2 cellular contexts compared by ENCODE assay signal in the genomic region with DNA sequence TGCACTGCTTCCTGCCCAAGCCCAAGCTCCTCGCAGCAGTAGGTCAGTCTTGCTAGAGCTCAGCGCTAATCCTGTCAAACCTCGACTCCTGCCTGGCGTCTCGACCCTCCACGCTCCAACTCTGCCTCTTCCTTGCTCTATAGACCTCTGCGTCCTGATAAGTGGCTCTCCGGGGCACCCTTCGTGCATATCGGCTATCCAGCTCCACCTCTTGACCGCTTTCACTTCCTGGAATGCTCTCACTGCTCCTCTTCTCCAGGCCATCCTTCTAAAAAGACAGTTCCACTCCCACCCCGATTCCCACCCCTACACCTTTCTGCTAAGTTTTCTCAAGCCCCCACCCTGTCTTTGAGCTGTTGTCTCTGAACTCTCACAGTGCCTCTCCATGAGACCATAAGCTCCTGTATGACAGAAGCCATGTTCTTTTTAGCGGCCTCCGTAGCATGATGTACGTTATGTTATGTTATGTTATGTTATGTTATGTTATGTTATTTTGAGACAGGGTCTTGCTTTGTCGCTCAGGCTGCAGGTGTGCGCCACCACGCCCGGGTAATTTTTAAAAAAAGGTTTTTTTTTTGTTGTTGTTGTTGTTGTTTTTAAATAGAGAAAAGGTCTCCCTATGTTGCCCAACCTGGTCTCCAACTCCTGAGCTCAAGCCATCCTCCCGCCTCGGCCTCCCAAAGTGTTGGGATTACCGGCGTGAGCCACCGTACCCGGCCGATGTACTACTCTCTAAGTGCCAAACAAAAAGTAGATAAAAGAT.
TF ChIP-seq lines count a peak whose summit lies in the region.

No MANE protein-coding gene starts in this region.

TF ChIP-seq in GM12891, 5 proteins besides CTCF, POLR2A, EP300 and RAD21:
- TF ChIP-seq SPI1 (IDR thresholded peaks at IDR 0.05; ENCODE audit: low read depth, low read length) (peak; percentile 54), PAX5 (IDR thresholded peaks at IDR 0.05; ENCODE audit: insufficient read depth, low read length, severe bottlenecking) (no peak)

TF ChIP-seq in K562, 482 proteins besides CTCF, POLR2A, EP300 and RAD21 (continues in another document):
- peak; percentile 60; the same call in 1 of the 2 replicates for TF ChIP-seq SMARCA5 (IDR thresholded peaks at IDR 0.05)
- TF ChIP-seq, protein P1, sequence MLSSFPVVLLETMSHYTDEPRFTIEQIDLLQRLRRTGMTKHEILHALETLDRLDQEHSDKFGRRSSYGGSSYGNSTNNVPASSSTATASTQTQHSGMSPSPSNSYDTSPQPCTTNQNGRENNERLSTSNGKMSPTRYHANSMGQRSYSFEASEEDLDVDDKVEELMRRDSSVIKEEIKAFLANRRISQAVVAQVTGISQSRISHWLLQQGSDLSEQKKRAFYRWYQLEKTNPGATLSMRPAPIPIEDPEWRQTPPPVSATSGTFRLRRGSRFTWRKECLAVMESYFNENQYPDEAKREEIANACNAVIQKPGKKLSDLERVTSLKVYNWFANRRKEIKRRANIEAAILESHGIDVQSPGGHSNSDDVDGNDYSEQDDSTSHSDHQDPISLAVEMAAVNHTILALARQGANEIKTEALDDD (IDR thresholded peaks at IDR 0.05): no peak
- peak; percentile 46 for TF ChIP-seq KDM5B (IDR thresholded peaks at IDR 0.05; ENCODE audit: insufficient replicate concordance, low read depth, low read length)
- TF ChIP-seq PTTG1 (tag; IDR thresholded peaks at IDR 0.05; ENCODE audit: low read depth): no peak
- TF ChIP-seq, protein P2, sequence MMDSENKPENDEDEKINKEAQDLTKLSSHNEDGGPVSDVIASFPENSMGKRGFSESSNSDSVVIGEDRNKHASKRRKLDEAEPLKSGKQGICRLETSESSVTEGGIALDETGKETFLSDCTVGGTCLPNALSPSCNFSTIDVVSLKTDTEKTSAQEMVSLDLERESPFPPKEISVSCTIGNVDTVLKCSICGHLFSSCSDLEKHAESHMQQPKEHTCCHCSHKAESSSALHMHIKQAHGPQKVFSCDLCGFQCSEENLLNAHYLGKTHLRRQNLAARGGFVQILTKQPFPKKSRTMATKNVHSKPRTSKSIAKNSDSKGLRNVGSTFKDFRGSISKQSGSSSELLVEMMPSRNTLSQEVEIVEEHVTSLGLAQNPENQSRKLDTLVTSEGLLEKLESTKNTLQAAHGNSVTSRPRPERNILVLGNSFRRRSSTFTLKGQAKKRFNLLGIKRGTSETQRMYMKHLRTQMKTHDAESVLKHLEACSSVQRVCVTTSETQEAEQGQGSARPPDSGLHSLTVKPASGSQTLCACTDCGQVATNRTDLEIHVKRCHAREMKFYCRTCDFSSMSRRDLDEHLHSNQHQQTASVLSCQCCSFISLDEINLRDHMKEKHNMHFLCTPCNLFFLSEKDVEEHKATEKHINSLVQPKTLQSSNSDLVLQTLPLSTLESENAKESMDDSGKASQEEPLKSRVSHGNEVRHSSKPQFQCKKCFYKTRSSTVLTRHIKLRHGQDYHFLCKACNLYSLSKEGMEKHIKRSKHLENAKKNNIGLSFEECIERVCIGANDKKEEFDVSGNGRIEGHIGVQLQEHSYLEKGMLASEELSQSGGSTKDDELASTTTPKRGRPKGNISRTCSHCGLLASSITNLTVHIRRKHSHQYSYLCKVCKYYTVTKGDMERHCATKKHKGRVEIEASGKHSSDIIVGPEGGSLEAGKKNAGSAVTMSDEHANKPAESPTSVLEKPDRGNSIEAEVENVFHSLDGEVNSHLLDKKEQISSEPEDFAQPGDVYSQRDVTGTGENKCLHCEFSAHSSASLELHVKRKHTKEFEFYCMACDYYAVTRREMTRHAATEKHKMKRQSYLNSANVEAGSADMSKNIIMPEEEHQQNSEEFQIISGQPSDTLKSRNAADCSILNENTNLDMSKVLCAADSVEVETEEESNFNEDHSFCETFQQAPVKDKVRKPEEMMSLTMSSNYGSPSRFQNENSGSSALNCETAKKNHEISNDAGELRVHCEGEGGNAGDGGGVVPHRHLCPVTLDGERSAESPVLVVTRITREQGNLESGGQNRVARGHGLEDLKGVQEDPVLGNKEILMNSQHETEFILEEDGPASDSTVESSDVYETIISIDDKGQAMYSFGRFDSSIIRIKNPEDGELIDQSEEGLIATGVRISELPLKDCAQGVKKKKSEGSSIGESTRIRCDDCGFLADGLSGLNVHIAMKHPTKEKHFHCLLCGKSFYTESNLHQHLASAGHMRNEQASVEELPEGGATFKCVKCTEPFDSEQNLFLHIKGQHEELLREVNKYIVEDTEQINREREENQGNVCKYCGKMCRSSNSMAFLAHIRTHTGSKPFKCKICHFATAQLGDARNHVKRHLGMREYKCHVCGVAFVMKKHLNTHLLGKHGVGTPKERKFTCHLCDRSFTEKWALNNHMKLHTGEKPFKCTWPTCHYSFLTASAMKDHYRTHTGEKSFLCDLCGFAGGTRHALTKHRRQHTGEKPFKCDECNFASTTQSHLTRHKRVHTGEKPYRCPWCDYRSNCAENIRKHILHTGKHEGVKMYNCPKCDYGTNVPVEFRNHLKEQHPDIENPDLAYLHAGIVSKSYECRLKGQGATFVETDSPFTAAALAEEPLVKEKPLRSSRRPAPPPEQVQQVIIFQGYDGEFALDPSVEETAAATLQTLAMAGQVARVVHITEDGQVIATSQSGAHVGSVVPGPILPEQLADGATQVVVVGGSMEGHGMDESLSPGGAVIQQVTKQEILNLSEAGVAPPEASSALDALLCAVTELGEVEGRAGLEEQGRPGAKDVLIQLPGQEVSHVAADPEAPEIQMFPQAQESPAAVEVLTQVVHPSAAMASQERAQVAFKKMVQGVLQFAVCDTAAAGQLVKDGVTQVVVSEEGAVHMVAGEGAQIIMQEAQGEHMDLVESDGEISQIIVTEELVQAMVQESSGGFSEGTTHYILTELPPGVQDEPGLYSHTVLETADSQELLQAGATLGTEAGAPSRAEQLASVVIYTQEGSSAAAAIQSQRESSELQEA (IDR thresholded peaks at IDR 0.05; ENCODE audit: low read depth): peak; percentile 61
- TF ChIP-seq, protein P3, sequence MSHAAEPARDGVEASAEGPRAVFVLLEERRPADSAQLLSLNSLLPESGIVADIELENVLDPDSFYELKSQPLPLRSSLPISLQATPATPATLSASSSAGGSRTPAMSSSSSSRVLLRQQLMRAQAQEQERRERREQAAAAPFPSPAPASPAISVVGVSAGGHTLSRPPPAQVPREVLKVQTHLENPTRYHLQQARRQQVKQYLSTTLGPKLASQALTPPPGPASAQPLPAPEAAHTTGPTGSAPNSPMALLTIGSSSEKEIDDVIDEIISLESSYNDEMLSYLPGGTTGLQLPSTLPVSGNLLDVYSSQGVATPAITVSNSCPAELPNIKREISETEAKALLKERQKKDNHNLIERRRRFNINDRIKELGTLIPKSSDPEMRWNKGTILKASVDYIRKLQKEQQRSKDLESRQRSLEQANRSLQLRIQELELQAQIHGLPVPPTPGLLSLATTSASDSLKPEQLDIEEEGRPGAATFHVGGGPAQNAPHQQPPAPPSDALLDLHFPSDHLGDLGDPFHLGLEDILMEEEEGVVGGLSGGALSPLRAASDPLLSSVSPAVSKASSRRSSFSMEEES (CRISPR knock-in tag; IDR thresholded peaks at IDR 0.05): no peak
- TF ChIP-seq CEBPG (CRISPR knock-in tag; IDR thresholded peaks at IDR 0.05): no peak
- peak in 1 of 2 experiments; percentile 10; a peak in 1 of 4 replicates for TF ChIP-seq CEBPG (tag; conservative IDR thresholded peaks at IDR 0.05 in 1 of 2, IDR thresholded peaks at IDR 0.05 in 1 of 2)
- TF ChIP-seq, protein P4, sequence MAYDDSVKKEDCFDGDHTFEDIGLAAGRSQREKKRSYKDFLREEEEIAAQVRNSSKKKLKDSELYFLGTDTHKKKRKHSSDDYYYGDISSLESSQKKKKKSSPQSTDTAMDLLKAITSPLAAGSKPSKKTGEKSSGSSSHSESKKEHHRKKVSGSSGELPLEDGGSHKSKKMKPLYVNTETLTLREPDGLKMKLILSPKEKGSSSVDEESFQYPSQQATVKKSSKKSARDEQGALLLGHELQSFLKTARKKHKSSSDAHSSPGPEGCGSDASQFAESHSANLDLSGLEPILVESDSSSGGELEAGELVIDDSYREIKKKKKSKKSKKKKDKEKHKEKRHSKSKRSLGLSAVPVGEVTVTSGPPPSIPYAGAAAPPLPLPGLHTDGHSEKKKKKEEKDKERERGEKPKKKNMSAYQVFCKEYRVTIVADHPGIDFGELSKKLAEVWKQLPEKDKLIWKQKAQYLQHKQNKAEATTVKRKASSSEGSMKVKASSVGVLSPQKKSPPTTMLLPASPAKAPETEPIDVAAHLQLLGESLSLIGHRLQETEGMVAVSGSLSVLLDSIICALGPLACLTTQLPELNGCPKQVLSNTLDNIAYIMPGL (CRISPR knock-in tag; IDR thresholded peaks at IDR 0.05): no peak
- no peak for TF ChIP-seq ZBTB17 (CRISPR knock-in tag; IDR thresholded peaks at IDR 0.05)
- TF ChIP-seq COPS2 (conservative IDR thresholded peaks at IDR 0.05): no peak
- TF ChIP-seq, protein P5, sequence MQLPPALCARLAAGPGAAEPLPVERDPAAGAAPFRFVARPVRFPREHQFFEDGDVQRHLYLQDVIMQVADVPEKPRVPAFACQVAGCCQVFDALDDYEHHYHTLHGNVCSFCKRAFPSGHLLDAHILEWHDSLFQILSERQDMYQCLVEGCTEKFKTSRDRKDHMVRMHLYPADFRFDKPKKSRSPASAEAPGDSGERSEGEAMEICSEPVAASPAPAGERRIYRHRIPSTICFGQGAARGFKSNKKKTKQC (CRISPR knock-in tag; IDR thresholded peaks at IDR 0.05): peak; percentile 5; the same call in 1 of the 2 replicates
- no peak for TF ChIP-seq NR2C1 (IDR thresholded peaks at IDR 0.05)
- no peak for TF ChIP-seq NR2C1 (tag; IDR thresholded peaks at IDR 0.05)
- TF ChIP-seq, protein P6, sequence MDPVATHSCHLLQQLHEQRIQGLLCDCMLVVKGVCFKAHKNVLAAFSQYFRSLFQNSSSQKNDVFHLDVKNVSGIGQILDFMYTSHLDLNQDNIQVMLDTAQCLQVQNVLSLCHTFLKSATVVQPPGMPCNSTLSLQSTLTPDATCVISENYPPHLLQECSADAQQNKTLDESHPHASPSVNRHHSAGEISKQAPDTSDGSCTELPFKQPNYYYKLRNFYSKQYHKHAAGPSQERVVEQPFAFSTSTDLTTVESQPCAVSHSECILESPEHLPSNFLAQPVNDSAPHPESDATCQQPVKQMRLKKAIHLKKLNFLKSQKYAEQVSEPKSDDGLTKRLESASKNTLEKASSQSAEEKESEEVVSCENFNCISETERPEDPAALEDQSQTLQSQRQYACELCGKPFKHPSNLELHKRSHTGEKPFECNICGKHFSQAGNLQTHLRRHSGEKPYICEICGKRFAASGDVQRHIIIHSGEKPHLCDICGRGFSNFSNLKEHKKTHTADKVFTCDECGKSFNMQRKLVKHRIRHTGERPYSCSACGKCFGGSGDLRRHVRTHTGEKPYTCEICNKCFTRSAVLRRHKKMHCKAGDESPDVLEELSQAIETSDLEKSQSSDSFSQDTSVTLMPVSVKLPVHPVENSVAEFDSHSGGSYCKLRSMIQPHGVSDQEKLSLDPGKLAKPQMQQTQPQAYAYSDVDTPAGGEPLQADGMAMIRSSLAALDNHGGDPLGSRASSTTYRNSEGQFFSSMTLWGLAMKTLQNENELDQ (CRISPR knock-in tag; IDR thresholded peaks at IDR 0.05; ENCODE audit: borderline replicate concordance): no peak
- TF ChIP-seq, protein P7, sequence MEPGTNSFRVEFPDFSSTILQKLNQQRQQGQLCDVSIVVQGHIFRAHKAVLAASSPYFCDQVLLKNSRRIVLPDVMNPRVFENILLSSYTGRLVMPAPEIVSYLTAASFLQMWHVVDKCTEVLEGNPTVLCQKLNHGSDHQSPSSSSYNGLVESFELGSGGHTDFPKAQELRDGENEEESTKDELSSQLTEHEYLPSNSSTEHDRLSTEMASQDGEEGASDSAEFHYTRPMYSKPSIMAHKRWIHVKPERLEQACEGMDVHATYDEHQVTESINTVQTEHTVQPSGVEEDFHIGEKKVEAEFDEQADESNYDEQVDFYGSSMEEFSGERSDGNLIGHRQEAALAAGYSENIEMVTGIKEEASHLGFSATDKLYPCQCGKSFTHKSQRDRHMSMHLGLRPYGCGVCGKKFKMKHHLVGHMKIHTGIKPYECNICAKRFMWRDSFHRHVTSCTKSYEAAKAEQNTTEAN (CRISPR knock-in tag; IDR thresholded peaks at IDR 0.05): no peak
- TF ChIP-seq ZNF263 (CRISPR knock-in tag; IDR thresholded peaks at IDR 0.05; ENCODE audit: borderline replicate concordance): peak; percentile 32; the same call in 1 of the 2 replicates
- TF ChIP-seq YY1 (IDR thresholded peaks at IDR 0.05; ENCODE audit: borderline replicate concordance in 1 of 3, control insufficient read depth in 1 of 3, extremely low read depth in 1 of 3, insufficient read depth in 3 of 3, insufficient read length in 1 of 3, insufficient replicate concordance in 2 of 3, low read depth in 1 of 3, low read length in 2 of 3): peak in 1 of 3 experiments; percentile 27
- TF ChIP-seq PRMT5 (CRISPR knock-in tag; IDR thresholded peaks at IDR 0.05): no peak
- TF ChIP-seq EP400 (IDR thresholded peaks at IDR 0.05): 0 out of 2 replicates have a peak, but pooled peaks have one; percentile 11
- TF ChIP-seq, protein P8, sequence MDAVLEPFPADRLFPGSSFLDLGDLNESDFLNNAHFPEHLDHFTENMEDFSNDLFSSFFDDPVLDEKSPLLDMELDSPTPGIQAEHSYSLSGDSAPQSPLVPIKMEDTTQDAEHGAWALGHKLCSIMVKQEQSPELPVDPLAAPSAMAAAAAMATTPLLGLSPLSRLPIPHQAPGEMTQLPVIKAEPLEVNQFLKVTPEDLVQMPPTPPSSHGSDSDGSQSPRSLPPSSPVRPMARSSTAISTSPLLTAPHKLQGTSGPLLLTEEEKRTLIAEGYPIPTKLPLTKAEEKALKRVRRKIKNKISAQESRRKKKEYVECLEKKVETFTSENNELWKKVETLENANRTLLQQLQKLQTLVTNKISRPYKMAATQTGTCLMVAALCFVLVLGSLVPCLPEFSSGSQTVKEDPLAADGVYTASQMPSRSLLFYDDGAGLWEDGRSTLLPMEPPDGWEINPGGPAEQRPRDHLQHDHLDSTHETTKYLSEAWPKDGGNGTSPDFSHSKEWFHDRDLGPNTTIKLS (IDR thresholded peaks at IDR 0.05; ENCODE audit: borderline replicate concordance, low read depth): no peak
- TF ChIP-seq, protein P9, sequence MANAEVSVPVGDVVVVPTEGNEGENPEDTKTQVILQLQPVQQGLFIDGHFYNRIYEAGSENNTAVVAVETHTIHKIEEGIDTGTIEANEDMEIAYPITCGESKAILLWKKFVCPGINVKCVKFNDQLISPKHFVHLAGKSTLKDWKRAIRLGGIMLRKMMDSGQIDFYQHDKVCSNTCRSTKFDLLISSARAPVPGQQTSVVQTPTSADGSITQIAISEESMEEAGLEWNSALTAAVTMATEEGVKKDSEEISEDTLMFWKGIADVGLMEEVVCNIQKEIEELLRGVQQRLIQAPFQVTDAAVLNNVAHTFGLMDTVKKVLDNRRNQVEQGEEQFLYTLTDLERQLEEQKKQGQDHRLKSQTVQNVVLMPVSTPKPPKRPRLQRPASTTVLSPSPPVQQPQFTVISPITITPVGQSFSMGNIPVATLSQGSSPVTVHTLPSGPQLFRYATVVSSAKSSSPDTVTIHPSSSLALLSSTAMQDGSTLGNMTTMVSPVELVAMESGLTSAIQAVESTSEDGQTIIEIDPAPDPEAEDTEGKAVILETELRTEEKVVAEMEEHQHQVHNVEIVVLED (CRISPR knock-in tag; IDR thresholded peaks at IDR 0.05): no peak
- no peak for TF ChIP-seq ZNF436 (CRISPR knock-in tag; IDR thresholded peaks at IDR 0.05)
- TF ChIP-seq ZNF121 (CRISPR knock-in tag; conservative IDR thresholded peaks at IDR 0.05): no peak
- TF ChIP-seq BCOR (IDR thresholded peaks at IDR 0.05): 0 out of 2 replicates have a peak, but pooled peaks have one; percentile 24
